ENCODE assay signal across 26 cellular contexts in genomic region chr2:180705551-180705950, GRCh38.
DNase-seq lines count a peak whose midpoint lies in the region; ATAC-seq and TF ChIP-seq lines count a peak whose summit lies in the region.
"Had no signal": no experiment of that assay in that cellular context is flagged by ENCODE, and none has a peak within 500 bp of the region (broad histone marks: within the 10 kb centered on the region; RNA-seq: fewer than 3 reads in every experiment).

No MANE protein-coding gene starts in this region.

- H3K27me3 ChIP-seq in SK-N-SH (ENCODE audit: insufficient read depth) (no peaks in the 10 kb centered on the region), smooth muscle cell (ENCODE audit: low read depth) (no peaks in the 10 kb centered on the region)
- H3K27me3 ChIP-seq: BE2C, heart left ventricle, ovary, spleen, upper lobe of left lung had no signal

- POLR2A ChIA-PET in SK-N-SH (lab: Yijun Ruan, JAX) = no interaction called here

- no peak overlapping the region for H3K4me3 ChIP-seq in SK-N-SH (ENCODE audit: low read depth in 2 of 2, low read length in 1 of 2)
- H3K4me3 ChIP-seq in epithelial cell of esophagus (ENCODE audit: low read length) = no peak overlapping the region
- H3K4me3 ChIP-seq in smooth muscle cell = no peak overlapping the region
- H3K4me3 ChIP-seq: heart left ventricle, lung, ovary, spleen, upper lobe of left lung had no signal

- no peak for TF ChIP-seq CTCF in SK-N-SH (IDR thresholded peaks at IDR 0.05)
- TF ChIP-seq CTCF in epithelial cell of esophagus (IDR thresholded peaks at IDR 0.05; ENCODE audit: insufficient read depth, low read depth, low read length, missing control alignments) = no peak
- no peak for TF ChIP-seq CTCF in smooth muscle cell (IDR thresholded peaks at IDR 0.05; ENCODE audit: borderline replicate concordance, insufficient read depth, poor library complexity, severe bottlenecking)

- H3K9ac ChIP-seq in SK-N-SH (no peak overlapping the region), smooth muscle cell (ENCODE audit: low read depth) (no peak overlapping the region)

- ATAC-seq in SK-N-SH treated with all-trans-retinoic acid at 6 μM for 48 hours (no peak), HG03378 (IDR thresholded peaks at IDR 0.05; ENCODE audit: unreplicated experiment) (no peak), HG03135 (IDR thresholded peaks at IDR 0.05; ENCODE audit: unreplicated experiment) (no peak)
- ATAC-seq: activated naive CD8-positive, alpha-beta T cell treated with anti-CD3 and anti-CD28 coated beads, Interleukin-2, amount 50 U/mL, for 24 hours; heart left ventricle had no signal

- no peak for TF ChIP-seq RAD21 in SK-N-SH (IDR thresholded peaks at IDR 0.05; ENCODE audit: low read length)

- no peaks in the 10 kb centered on the region for H3F3A ChIP-seq in SK-N-SH (replicated peaks; ENCODE audit: insufficient read depth)
- H3F3A ChIP-seq in smooth muscle cell (ENCODE audit: low read depth) = peaks cover 6% of the 10 kb centered on the region

- peak overlapping the region; percentile 48; the same call in 1 of the 2 replicates for H2AFZ ChIP-seq in SK-N-SH (ENCODE audit: low read depth)
- no peak overlapping the region for H2AFZ ChIP-seq in smooth muscle cell (ENCODE audit: low read depth)

- H3K9me2 ChIP-seq in SK-N-SH = no peaks in the 10 kb centered on the region

- CTCF ChIA-PET in SK-N-SH (lab: Yijun Ruan, JAX) = no interaction called here

- H3K27ac ChIP-seq in SK-N-SH (ENCODE audit: low read depth in 2 of 2, low read length in 1 of 2) = peak overlapping the region in 1 of 2 experiments; percentile 45; a peak in 2 of 4 replicates
- peak overlapping the region; percentile 78 for H3K27ac ChIP-seq in smooth muscle cell (ENCODE audit: low read depth)
- H3K27ac ChIP-seq: heart left ventricle, ovary, spleen, upper lobe of left lung had no signal

- 88% methylated on average over 1 of the region's 1 CpG for WGBS in SK-N-SH (ENCODE audit: low lambda C conversion rate)
- 89% methylated on average over 1 of the region's 1 CpG for WGBS in smooth muscle cell (ENCODE audit: low lambda C conversion rate)

- TF ChIP-seq EP300 in SK-N-SH (IDR thresholded peaks at IDR 0.05; ENCODE audit: borderline replicate concordance in 1 of 2, low read depth in 1 of 2, low read length in 1 of 2) = no peak

- H3K4me2 ChIP-seq in SK-N-SH (no peak overlapping the region), smooth muscle cell (peak overlapping the region; percentile 60)

- no peaks in the 10 kb centered on the region for H4K20me1 ChIP-seq in SK-N-SH (ENCODE audit: insufficient read depth)
- no peaks in the 10 kb centered on the region for H4K20me1 ChIP-seq in smooth muscle cell (ENCODE audit: low read depth)

- H3K36me3 ChIP-seq in SK-N-SH (replicated peaks in 1 of 2; ENCODE audit: control insufficient read depth in 1 of 2, insufficient read depth in 2 of 2, low read length in 1 of 2) (no peaks in the 10 kb centered on the region), smooth muscle cell (ENCODE audit: low read depth) (no peaks in the 10 kb centered on the region)
- H3K36me3 ChIP-seq: BE2C, heart left ventricle, ovary, spleen, upper lobe of left lung had no signal

- H3K79me2 ChIP-seq in SK-N-SH (ENCODE audit: insufficient read depth) (no peaks in the 10 kb centered on the region), smooth muscle cell (ENCODE audit: low read depth) (no peaks in the 10 kb centered on the region)

- H3K4me1 ChIP-seq in SK-N-SH (ENCODE audit: control insufficient read depth in 1 of 2, insufficient read depth in 2 of 2, low read depth in 1 of 2, low read length in 1 of 2) = no peaks in the 10 kb centered on the region; a peak in 1 of 4 replicates
- peaks cover 10% of the 10 kb centered on the region for H3K4me1 ChIP-seq in smooth muscle cell (ENCODE audit: low read depth)
- H3K4me1 ChIP-seq: BE2C, heart left ventricle, spleen, upper lobe of left lung had no signal

- DNase-seq in SK-N-SH (no peak), OCI-M1 (lab: John Stamatoyannopoulos, UW) (peak; percentile 71), epithelial cell of esophagus (ENCODE audit: low read depth) (peak; percentile 66), smooth muscle cell (lab: John Stamatoyannopoulos, UW; ENCODE audit: unreplicated experiment) (no peak), LoVo (ENCODE audit: low spot score) (no peak)
- DNase-seq: ACHN; activated CD4-positive, alpha-beta T cell treated with anti-CD3 and anti-CD28 coated beads for 4 hours; activated naive CD8-positive, alpha-beta T cell treated with anti-CD3 and anti-CD28 coated beads, Interleukin-2, amount 50 U/mL, for 24 hours; activated T-cell treated with anti-CD3 and anti-CD28 coated beads, Interleukin-2, amount 50 U/mL, for 24 hours; BE2C; DMS79; GF-D8; heart left ventricle; MM.1S; NCI-H2029 treated with DMSO at 0.1 percent for 48 hours; NCI-H510A treated with DMSO at 0.1 percent for 48 hours; nephron progenitor cell; ovary; RPMI8226; spleen; stimulated activated CD4-positive, alpha-beta T cell treated with anti-CD3 and anti-CD28 coated beads, Interleukin-2, amount 100 ng/mL, for 48 hours; upper lobe of left lung had no signal

- H3K9me3 ChIP-seq in SK-N-SH = no peaks in the 10 kb centered on the region
- no peaks in the 10 kb centered on the region for H3K9me3 ChIP-seq in smooth muscle cell (replicated peaks; ENCODE audit: low read depth)
- H3K9me3 ChIP-seq: BE2C, ovary, spleen, upper lobe of left lung had no signal

TF ChIP-seq in SK-N-SH, 30 proteins besides CTCF, POLR2A, EP300 and RAD21:
- no peak for TF ChIP-seq SMC3 (IDR thresholded peaks at IDR 0.05; ENCODE audit: low read depth, low read length)
- TF ChIP-seq YY1 (IDR thresholded peaks at IDR 0.05; ENCODE audit: low read depth) = no peak
- TF ChIP-seq FOXJ3 (CRISPR knock-in tag; IDR thresholded peaks at IDR 0.05) = no peak
- TF ChIP-seq RFX5 (IDR thresholded peaks at IDR 0.05; ENCODE audit: low read length) = no peak
- TF ChIP-seq USF1 (IDR thresholded peaks at IDR 0.05; ENCODE audit: borderline replicate concordance, low read depth) = no peak

TF ChIP-seq in SK-N-SH treated with all-trans-retinoic acid at 6 μM for 48 hours, 23 proteins besides CTCF, POLR2A, EP300 and RAD21:
- no peak for TF ChIP-seq CSRNP3 (CRISPR knock-in tag; IDR thresholded peaks at IDR 0.05)
- no peak for TF ChIP-seq ESRRG (CRISPR knock-in tag; IDR thresholded peaks at IDR 0.05)

Comparison
In these comparisons a context has a peak if more than half of its experiments do, and no peak if none do; other contexts are left out.
1. DNase-seq: peak in OCI-M1 (single experiment) and epithelial cell of esophagus (single experiment); none in SK-N-SH (single experiment), smooth muscle cell (single experiment) and LoVo (single experiment).